In the genomic region with DNA sequence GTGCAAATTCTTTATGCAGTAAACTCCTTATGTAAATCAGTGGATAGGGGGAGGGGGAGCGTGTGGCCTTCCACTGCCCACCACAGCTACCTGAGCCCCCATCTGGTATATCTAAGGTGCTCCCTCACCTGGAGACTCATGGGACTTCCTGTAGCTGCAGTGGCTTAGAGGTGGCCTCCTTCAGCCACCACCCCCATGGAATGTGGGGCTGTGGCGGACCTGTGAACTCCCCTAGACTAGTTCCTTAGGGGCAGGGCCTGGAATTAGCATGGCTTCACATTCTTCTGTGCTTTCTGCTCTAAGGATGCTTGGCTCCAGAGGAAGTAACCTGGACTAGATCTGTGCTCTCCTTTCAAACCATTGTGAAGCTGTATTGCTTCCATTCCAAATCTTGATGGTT, we compare ENCODE assay signal across 13 cellular contexts.
DNase-seq lines count a peak whose midpoint lies in the region; TF ChIP-seq lines count a peak whose summit lies in the region.
"Had no signal": no experiment of that assay in that cellular context is flagged by ENCODE, and none has a peak within 500 bp of the region (broad histone marks: within the 10 kb centered on the region; RNA-seq: fewer than 3 reads in every experiment).

No MANE protein-coding gene starts in this region.

- H3K9me3 ChIP-seq in endodermal cell (ENCODE audit: control insufficient read depth, low read length): no peaks in the 10 kb centered on the region
- H3K9me3 ChIP-seq in neuronal stem cell (replicated peaks in 1 of 2; ENCODE audit: control insufficient read depth in 2 of 2, insufficient read depth in 1 of 2, low read depth in 1 of 2, low read length in 2 of 2): no peaks in the 10 kb centered on the region

- no peaks in the 10 kb centered on the region for H3K4me1 Mint-ChIP-seq in endodermal cell
- H3K4me1 Mint-ChIP-seq: CD4-positive, alpha-beta memory T cell had no signal

- H3K4me3 ChIP-seq in endodermal cell (ENCODE audit: low read length): no peak overlapping the region
- H3K4me3 ChIP-seq in neuronal stem cell (ENCODE audit: low read length in 2 of 2): no peak overlapping the region

- no peak overlapping the region for H3K14ac ChIP-seq in neuronal stem cell (ENCODE audit: low read length)

- H3K27ac ChIP-seq in endodermal cell (ENCODE audit: low read depth, low read length) (no peak overlapping the region), neuronal stem cell (replicated peaks; ENCODE audit: low read length) (no peak overlapping the region)

- H4K91ac ChIP-seq in neuronal stem cell (ENCODE audit: low read depth, low read length, poor library complexity): no peak overlapping the region

- no peaks in the 10 kb centered on the region for H3K36me3 Mint-ChIP-seq in endodermal cell (ENCODE audit: low read depth)
- H3K36me3 Mint-ChIP-seq: CD4-positive, alpha-beta memory T cell had no signal

- no peak overlapping the region for H4K8ac ChIP-seq in neuronal stem cell (ENCODE audit: low read depth, low read length)

- H2BK5ac ChIP-seq in neuronal stem cell (ENCODE audit: low read length): no peak overlapping the region

- H3K4ac ChIP-seq in neuronal stem cell (ENCODE audit: low read length): no peak overlapping the region

- H3K27me3 Mint-ChIP-seq in endodermal cell (ENCODE audit: insufficient read depth): no peaks in the 10 kb centered on the region
- H3K27me3 Mint-ChIP-seq: CD4-positive, alpha-beta memory T cell had no signal

- H3K18ac ChIP-seq in neuronal stem cell (ENCODE audit: low read length): peak overlapping the region; percentile 45

- H3K27ac Mint-ChIP-seq in endodermal cell: no peak overlapping the region
- H3K27ac Mint-ChIP-seq: CD4-positive, alpha-beta memory T cell had no signal

- no peak overlapping the region for H2BK120ac ChIP-seq in neuronal stem cell (ENCODE audit: low read depth, low read length)

- H2AFZ ChIP-seq in neuronal stem cell (ENCODE audit: low read length): no peak overlapping the region

- no peaks in the 10 kb centered on the region for H3K79me1 ChIP-seq in neuronal stem cell (ENCODE audit: low read depth, low read length)

- H3K36me3 ChIP-seq in endodermal cell (ENCODE audit: control insufficient read depth, insufficient read depth, low read length) (no peaks in the 10 kb centered on the region), neuronal stem cell (replicated peaks in 1 of 2; ENCODE audit: control insufficient read depth in 2 of 2, insufficient read depth in 2 of 2, low read length in 2 of 2) (no peaks in the 10 kb centered on the region)

- H3K4me2 ChIP-seq in neuronal stem cell (ENCODE audit: insufficient read depth, low read length, poor library complexity, severe bottlenecking): no peak overlapping the region

- H2BK15ac ChIP-seq in neuronal stem cell (ENCODE audit: low read length): no peak overlapping the region

- no peak overlapping the region for H2AK5ac ChIP-seq in neuronal stem cell (ENCODE audit: low read depth, low read length)

- 91% methylated on average over 2 of the region's 2 CpGs; no CpG with 5 or more reads in 1 of the 2 experiments for WGBS in endodermal cell (ENCODE audit: insufficient coverage in 1 of 2, insufficient read length in 1 of 2), 2 experiments
- no CpG with 5 or more reads among the region's 2 CpGs for WGBS in neuronal stem cell (ENCODE audit: extremely low coverage in 2 of 2, insufficient read length in 2 of 2, insufficient replicate concordance in 1 of 2), 2 donors

- H3K4me1 ChIP-seq in endodermal cell (ENCODE audit: control insufficient read depth, insufficient read depth, low read length): no peaks in the 10 kb centered on the region
- no peaks in the 10 kb centered on the region for H3K4me1 ChIP-seq in neuronal stem cell (ENCODE audit: control insufficient read depth in 2 of 2, insufficient read depth in 1 of 2, low read depth in 1 of 2, low read length in 2 of 2)

- peak; percentile 19 for DNase-seq in HT-29 (ENCODE audit: low spot score)
- no peak for DNase-seq in endodermal cell
- no peak for DNase-seq in neuronal stem cell (ENCODE audit: low spot score)
- no peak for DNase-seq in cerebellar cortex (ENCODE audit: low spot score)
- no peak for DNase-seq in NK-92 (lab: John Stamatoyannopoulos, UW; ENCODE audit: unreplicated experiment)
- DNase-seq in NCI-H2029 treated with DMSO at 0.1 percent for 48 hours (lab: John Stamatoyannopoulos, UW): no peak
- DNase-seq: C1 segment of cervical spinal cord; Calu3; CD4-positive, alpha-beta memory T cell; COR-L47; DMS53; DND-41; H7 had no signal

- no peak overlapping the region for H3K4me3 Mint-ChIP-seq in endodermal cell
- H3K4me3 Mint-ChIP-seq: CD4-positive, alpha-beta memory T cell had no signal

- H3K9me3 Mint-ChIP-seq in endodermal cell: peaks cover 10% of the 10 kb centered on the region

- H3K9ac ChIP-seq in endodermal cell (ENCODE audit: extremely low read depth, low read length, poor library complexity, severe bottlenecking) (no peak overlapping the region), neuronal stem cell (ENCODE audit: low read depth, low read length, poor library complexity) (no peak overlapping the region)

- H3K27me3 ChIP-seq in endodermal cell (ENCODE audit: control insufficient read depth, insufficient read depth, low read length, poor library complexity, severe bottlenecking) (no peaks in the 10 kb centered on the region), neuronal stem cell (ENCODE audit: control insufficient read depth in 3 of 3, insufficient read depth in 3 of 3, low read depth in 1 of 3, low read length in 3 of 3) (no peaks in the 10 kb centered on the region)

- peak; percentile 32 for TF ChIP-seq CTCF in endodermal cell (conservative IDR thresholded peaks at IDR 0.05)

- H2BK12ac ChIP-seq in neuronal stem cell (ENCODE audit: low read length): no peak overlapping the region

- peak overlapping the region; percentile 14 for H3K23ac ChIP-seq in neuronal stem cell (ENCODE audit: low read depth, low read length, poor library complexity)
